Comparison of ENCODE assay signal across 26 cellular contexts in genomic region chr12:31218203-31219025, GRCh38.
"Had no signal": no experiment of that assay in that cellular context is flagged by ENCODE, and none has a peak within 500 bp of the region (broad histone marks: within the 10 kb centered on the region; RNA-seq: fewer than 3 reads in every experiment).

No MANE protein-coding gene starts in this region.

- H3K4me3 Mint-ChIP-seq: activated CD4-positive, alpha-beta T cell treated with anti-CD3 and anti-CD28 coated beads, Interleukin-2, amount 10 ng/mL, durations not matched to agents 24 days and 14 days; activated CD8-positive, alpha-beta T cell treated with anti-CD3 and anti-CD28 coated beads, Interleukin-2, amount 10 ng/mL, durations not matched to agents 7 days and 5 days; activated naive CD4-positive, alpha-beta T cell treated with anti-CD3 and anti-CD28 coated beads, Interleukin-2, amount 10 ng/mL, durations not matched to agents 7 days and 5 days; activated naive CD8-positive, alpha-beta T cell treated with anti-CD3 and anti-CD28 coated beads, Interleukin-2, amount 50 U/mL, for 24 hours; brain; central memory CD8-positive, alpha-beta T cell; immature natural killer cell; naive thymus-derived CD8-positive, alpha-beta T cell; stimulated activated effector memory CD8-positive, alpha-beta T cell treated with anti-CD3 and anti-CD28 coated beads, Interleukin-12 subunit alpha, Interleukin-12 subunit beta, amount 100 ng/mL, for 72 hours had no signal

- H3K79me2 ChIP-seq: parathyroid adenoma had no signal

- H3K27ac Mint-ChIP-seq: activated CD4-positive, alpha-beta T cell treated with anti-CD3 and anti-CD28 coated beads, Interleukin-2, amount 10 ng/mL, durations not matched to agents 24 days and 14 days; activated CD8-positive, alpha-beta T cell treated with anti-CD3 and anti-CD28 coated beads, Interleukin-2, amount 10 ng/mL, durations not matched to agents 7 days and 5 days; activated naive CD4-positive, alpha-beta T cell treated with anti-CD3 and anti-CD28 coated beads, Interleukin-2, amount 10 ng/mL, durations not matched to agents 7 days and 5 days; activated naive CD8-positive, alpha-beta T cell treated with anti-CD3 and anti-CD28 coated beads, Interleukin-2, amount 50 U/mL, for 24 hours; immature natural killer cell; stimulated activated effector memory CD8-positive, alpha-beta T cell treated with anti-CD3 and anti-CD28 coated beads, Interleukin-12 subunit alpha, Interleukin-12 subunit beta, amount 100 ng/mL, for 72 hours had no signal

- H3K9me3 ChIP-seq: colonic mucosa, gastrocnemius medialis, neutrophil, stomach had no signal

- H3K9me3 Mint-ChIP-seq: activated CD4-positive, alpha-beta T cell treated with anti-CD3 and anti-CD28 coated beads, Interleukin-2, amount 10 ng/mL, durations not matched to agents 24 days and 14 days; activated naive CD4-positive, alpha-beta T cell treated with anti-CD3 and anti-CD28 coated beads, Interleukin-2, amount 10 ng/mL, durations not matched to agents 7 days and 5 days; activated naive CD8-positive, alpha-beta T cell treated with anti-CD3 and anti-CD28 coated beads, Interleukin-2, amount 50 U/mL, for 24 hours; central memory CD8-positive, alpha-beta T cell; naive thymus-derived CD8-positive, alpha-beta T cell; stimulated activated effector memory CD8-positive, alpha-beta T cell treated with anti-CD3 and anti-CD28 coated beads, Interleukin-12 subunit alpha, Interleukin-12 subunit beta, amount 100 ng/mL, for 72 hours had no signal

- H3K27ac ChIP-seq: colonic mucosa, gastrocnemius medialis, neutrophil, parathyroid adenoma, stomach had no signal

- H3K4me1 ChIP-seq: colonic mucosa, gastrocnemius medialis, parathyroid adenoma had no signal

- DNase-seq: activated CD4-positive, CD25-positive, alpha-beta regulatory T cell; activated CD8-positive, alpha-beta T cell treated with anti-CD3 and anti-CD28 coated beads, Interleukin-2, amount 10 ng/mL, durations not matched to agents 7 days and 5 days; activated effector memory CD4-positive, alpha-beta T cell treated with Interleukin-2 at 50 U/mL for 16 hours; activated naive CD4-positive, alpha-beta T cell treated with anti-CD3 and anti-CD28 coated beads, Interleukin-2, amount 10 ng/mL, durations not matched to agents 7 days and 5 days; activated naive CD8-positive, alpha-beta T cell treated with anti-CD3 and anti-CD28 coated beads, Interleukin-2, amount 50 U/mL, for 24 hours; activated T-cell treated with anti-CD3 and anti-CD28 coated beads, Interleukin-2, amount 50 U/mL, for 48 hours; anterior cingulate cortex; colonic mucosa; erythroblast; gastrocnemius medialis; head of caudate nucleus; immature natural killer cell; mesenchymal stem cell; naive thymus-derived CD8-positive, alpha-beta T cell; stimulated activated CD4-positive, alpha-beta T cell treated with anti-CD3 and anti-CD28 coated beads, Interleukin-4, amount 100 ng/mL, for 1 hour; stomach; T-helper 9 cell; trophoblast cell had no signal

- H3K27me3 ChIP-seq: colonic mucosa, gastrocnemius medialis, neutrophil had no signal

- H3K9ac ChIP-seq: parathyroid adenoma had no signal

- H3K36me3 Mint-ChIP-seq: activated naive CD4-positive, alpha-beta T cell treated with anti-CD3 and anti-CD28 coated beads, Interleukin-2, amount 10 ng/mL, durations not matched to agents 7 days and 5 days; brain; immature natural killer cell; naive thymus-derived CD8-positive, alpha-beta T cell; stimulated activated effector memory CD8-positive, alpha-beta T cell treated with anti-CD3 and anti-CD28 coated beads, Interleukin-12 subunit alpha, Interleukin-12 subunit beta, amount 100 ng/mL, for 72 hours had no signal

- H2AFZ ChIP-seq: parathyroid adenoma had no signal

- ATAC-seq: activated CD8-positive, alpha-beta T cell treated with anti-CD3 and anti-CD28 coated beads, Interleukin-2, amount 10 ng/mL, durations not matched to agents 7 days and 5 days; activated naive CD8-positive, alpha-beta T cell treated with anti-CD3 and anti-CD28 coated beads, Interleukin-2, amount 50 U/mL, for 24 hours; gastrocnemius medialis; naive thymus-derived CD8-positive, alpha-beta T cell; sciatic nerve had no signal

- H3K4me1 Mint-ChIP-seq: activated CD4-positive, alpha-beta T cell treated with anti-CD3 and anti-CD28 coated beads, Interleukin-2, amount 10 ng/mL, durations not matched to agents 24 days and 14 days; activated naive CD4-positive, alpha-beta T cell treated with anti-CD3 and anti-CD28 coated beads, Interleukin-2, amount 10 ng/mL, durations not matched to agents 7 days and 5 days; activated naive CD8-positive, alpha-beta T cell treated with anti-CD3 and anti-CD28 coated beads, Interleukin-2, amount 50 U/mL, for 24 hours; central memory CD8-positive, alpha-beta T cell; immature natural killer cell; naive thymus-derived CD8-positive, alpha-beta T cell; stimulated activated effector memory CD8-positive, alpha-beta T cell treated with anti-CD3 and anti-CD28 coated beads, Interleukin-12 subunit alpha, Interleukin-12 subunit beta, amount 100 ng/mL, for 72 hours had no signal

- H3K4me2 ChIP-seq: smooth muscle cell had no signal
